19 cellular contexts compared by ENCODE assay signal in genomic region chrX:79573760-79574159, GRCh38.
A peak's percentile ranks its signal among the peaks of the same experiment; 100 is the strongest.
DNase-seq lines count a peak whose midpoint lies in the region; ATAC-seq, FAIRE-seq and TF ChIP-seq lines count a peak whose summit lies in the region.
"Had no signal": no experiment of that assay in that cellular context is flagged by ENCODE, and none has a peak within 500 bp of the region (broad histone marks: within the 10 kb centered on the region; RNA-seq: fewer than 3 reads in every experiment).

No MANE protein-coding gene starts in this region.

- no peak overlapping the region for H3K4me3 Mint-ChIP-seq in astrocyte (ENCODE audit: unreplicated experiment)
- H3K4me3 Mint-ChIP-seq: CD14-positive monocyte; CD4-positive, alpha-beta memory T cell; IgD-negative memory B cell had no signal

- FAIRE-seq in GM18507 (lab: Jason Lieb, UNC) (peak; percentile 54), astrocyte (lab: Jason Lieb, UNC) (peak; percentile 84), kidney (lab: Jason Lieb, UNC) (peak; percentile 89)
- FAIRE-seq: HepG2 had no signal

- no peak overlapping the region for H3K27ac Mint-ChIP-seq in astrocyte (ENCODE audit: unreplicated experiment)
- H3K27ac Mint-ChIP-seq: CD14-positive monocyte; CD4-positive, alpha-beta memory T cell; IgD-negative memory B cell had no signal

- no peak overlapping the region for H2AFZ ChIP-seq in astrocyte (ENCODE audit: low read depth, low read length)
- H2AFZ ChIP-seq in Karpas-422 (ENCODE audit: low read length): no peak overlapping the region
- H2AFZ ChIP-seq: GM23248 had no signal

- H3K27ac ChIP-seq in astrocyte (ENCODE audit: low read depth, low read length) (no peak overlapping the region), kidney (ENCODE audit: low read depth in 2 of 2, low read length in 2 of 2) (no peak overlapping the region), Karpas-422 (ENCODE audit: low read length) (no peak overlapping the region), foreskin keratinocyte (no peak overlapping the region)
- H3K27ac ChIP-seq: BLaER1, GM23248 had no signal

- intact Hi-C loops in kidney (cut with DNase I): no loop called here

- H3K27me3 Mint-ChIP-seq in astrocyte (ENCODE audit: low read depth, unreplicated experiment): no peaks in the 10 kb centered on the region
- H3K27me3 Mint-ChIP-seq: CD4-positive, alpha-beta memory T cell; IgD-negative memory B cell had no signal

- no peaks in the 10 kb centered on the region for H3K36me3 ChIP-seq in astrocyte (ENCODE audit: insufficient read depth, low read length)
- no peaks in the 10 kb centered on the region for H3K36me3 ChIP-seq in kidney (ENCODE audit: control insufficient read depth in 1 of 2, insufficient read depth in 2 of 2, low read length in 2 of 2)
- no peaks in the 10 kb centered on the region for H3K36me3 ChIP-seq in Karpas-422 (ENCODE audit: insufficient read depth, low read length)
- H3K36me3 ChIP-seq: BLaER1 had no signal

- H3K27me3 ChIP-seq in astrocyte (ENCODE audit: insufficient read depth, low read length) (no peaks in the 10 kb centered on the region), Karpas-422 (ENCODE audit: low read length) (no peaks in the 10 kb centered on the region), foreskin keratinocyte (no peaks in the 10 kb centered on the region)

- no peaks in the 10 kb centered on the region for H3K9me3 Mint-ChIP-seq in astrocyte (ENCODE audit: unreplicated experiment)

- H3K79me2 ChIP-seq in astrocyte (ENCODE audit: insufficient read depth, low read length) (no peaks in the 10 kb centered on the region), Karpas-422 (ENCODE audit: low read length) (no peaks in the 10 kb centered on the region)

- H3K36me3 Mint-ChIP-seq in astrocyte (ENCODE audit: low read depth, unreplicated experiment): no peaks in the 10 kb centered on the region
- H3K36me3 Mint-ChIP-seq: CD14-positive monocyte; CD4-positive, alpha-beta memory T cell; IgD-negative memory B cell had no signal

- H3K4me1 ChIP-seq in astrocyte (ENCODE audit: insufficient read depth, low read length) (no peaks in the 10 kb centered on the region), kidney (ENCODE audit: control insufficient read depth in 1 of 2, insufficient read depth in 1 of 2, low read depth in 1 of 2, low read length in 2 of 2) (no peaks in the 10 kb centered on the region), Karpas-422 (ENCODE audit: low read length) (no peaks in the 10 kb centered on the region), foreskin keratinocyte (no peaks in the 10 kb centered on the region)
- H3K4me1 ChIP-seq: BLaER1 had no signal

- H3K4me2 ChIP-seq in astrocyte (ENCODE audit: low read length) (no peak overlapping the region), Karpas-422 (ENCODE audit: low read depth, low read length, poor library complexity, severe bottlenecking) (no peak overlapping the region)
- H3K4me2 ChIP-seq: BLaER1 had no signal

- H3K9me3 ChIP-seq in astrocyte (ENCODE audit: insufficient read depth, low read depth, low read length) (no peaks in the 10 kb centered on the region), kidney (ENCODE audit: control insufficient read depth in 1 of 2, low read length in 2 of 2) (no peaks in the 10 kb centered on the region), Karpas-422 (ENCODE audit: low read length) (peaks cover 23% of the 10 kb centered on the region)

- ATAC-seq in HG03565 (IDR thresholded peaks at IDR 0.05; ENCODE audit: unreplicated experiment): no peak
- ATAC-seq in foreskin keratinocyte: no peak
- ATAC-seq: HepG2 had no signal

- no peak overlapping the region for H3K9ac ChIP-seq in astrocyte (ENCODE audit: low read length)
- no peak overlapping the region for H3K9ac ChIP-seq in kidney (ENCODE audit: low read length in 2 of 2)
- H3K9ac ChIP-seq in Karpas-422 (ENCODE audit: low read length): no peak overlapping the region
- H3K9ac ChIP-seq: BLaER1, GM23248 had no signal

- DNase-seq in GM18507 (ENCODE audit: extremely low spot score, insufficient read length, low read depth): no peak
- no peak for DNase-seq in astrocyte (ENCODE audit: low read depth)
- DNase-seq in kidney: no peak
- peak; percentile 63 for DNase-seq in renal cortical epithelial cell (ENCODE audit: low read depth)
- no peak for DNase-seq in Karpas-422
- DNase-seq in activated CD8-positive, alpha-beta memory T cell treated with anti-CD3 and anti-CD28 coated beads for 24 hours: no peak
- no peak for DNase-seq in foreskin keratinocyte
- DNase-seq: 8988T; Calu3; CD4-positive, alpha-beta memory T cell; DMS79 treated with DMSO at 0.1 percent for 48 hours; GF-D8; GM23248; HCEC 1CT had no signal

- H3K9me2 ChIP-seq in Karpas-422 (replicated peaks; ENCODE audit: insufficient read depth, low read length): no peaks in the 10 kb centered on the region

- H3K4me3 ChIP-seq in astrocyte (ENCODE audit: insufficient read depth, low read depth, low read length): no peak overlapping the region
- H3K4me3 ChIP-seq in kidney (ENCODE audit: low read length in 2 of 2): no peak overlapping the region
- H3K4me3 ChIP-seq in Karpas-422 (ENCODE audit: low read length): no peak overlapping the region
- H3K4me3 ChIP-seq: BLaER1, GM23248 had no signal

- TF ChIP-seq CTCF in astrocyte (IDR thresholded peaks at IDR 0.05; ENCODE audit: insufficient read depth, low read depth, low read length) (no peak), kidney (IDR thresholded peaks at IDR 0.05; ENCODE audit: borderline replicate concordance, extremely low read depth, insufficient read depth) (no peak), foreskin keratinocyte (conservative IDR thresholded peaks at IDR 0.05) (no peak)

- H3K4me1 Mint-ChIP-seq in astrocyte (ENCODE audit: low read depth, unreplicated experiment): no peaks in the 10 kb centered on the region
- H3K4me1 Mint-ChIP-seq: CD14-positive monocyte; CD4-positive, alpha-beta memory T cell; IgD-negative memory B cell had no signal

- H4K20me1 ChIP-seq in astrocyte (ENCODE audit: insufficient read depth, low read length) (no peaks in the 10 kb centered on the region), Karpas-422 (ENCODE audit: insufficient read depth, low read depth, low read length) (no peaks in the 10 kb centered on the region)
- H4K20me1 ChIP-seq: BLaER1 had no signal
